ENCODE assay signal across 8 cellular contexts in genomic region chr1:18574754-18575153, GRCh38. TPM values are rescaled to one million over a fixed set of nuclear protein-coding genes. Genes with fewer than 3 reads are reported as not detected.
"Had no signal": no experiment of that assay in that cellular context is flagged by ENCODE, and none has a peak within 500 bp of the region (broad histone marks: within the 10 kb centered on the region; RNA-seq: fewer than 3 reads in every experiment).

No MANE protein-coding gene starts in this region.

- H3K9me3 ChIP-seq: HAP-1 had no signal

- H3K4me2 ChIP-seq: GM23338 had no signal

- H3K27ac Mint-ChIP-seq: GM23338, H9, HFFc6 had no signal

- H3K4me1 ChIP-seq: HAP-1 had no signal

- H3K9ac ChIP-seq: GM23248 had no signal

- H3K9me3 Mint-ChIP-seq: GM23338, H9, HFFc6 had no signal

- H3K36me3 ChIP-seq: HAP-1 had no signal

- H3K4me3 Mint-ChIP-seq: GM23338, H9, HFFc6 had no signal

- DNase-seq: GM23248, GOT3, H9, HCEC 1CT, HFFc6 had no signal

- H3K27ac ChIP-seq: GM23248 had no signal

- H2AFZ ChIP-seq: GM23248, GM23338 had no signal

- H3K4me3 ChIP-seq: GM23248, GM23338, HAP-1 had no signal

RNA-seq across cellular contexts. Expression of gene PAX7, which starts 55.9 kb away (rescaled TPM):
- total RNA-seq: GM23248, H1, HFFc6 had no signal
- polyA plus RNA-seq: GM23248, GM23338, H1 had no signal
